ENCODE assay signal across 1 cellular context in genomic region chr12:89707992-89708792, GRCh38.
TF ChIP-seq lines count a peak whose summit lies in the region.

No MANE protein-coding gene starts in this region.

TF ChIP-seq in K562, 482 proteins besides CTCF, POLR2A, EP300 and RAD21 (continued from another document and continues in another):
- TF ChIP-seq, protein P1, sequence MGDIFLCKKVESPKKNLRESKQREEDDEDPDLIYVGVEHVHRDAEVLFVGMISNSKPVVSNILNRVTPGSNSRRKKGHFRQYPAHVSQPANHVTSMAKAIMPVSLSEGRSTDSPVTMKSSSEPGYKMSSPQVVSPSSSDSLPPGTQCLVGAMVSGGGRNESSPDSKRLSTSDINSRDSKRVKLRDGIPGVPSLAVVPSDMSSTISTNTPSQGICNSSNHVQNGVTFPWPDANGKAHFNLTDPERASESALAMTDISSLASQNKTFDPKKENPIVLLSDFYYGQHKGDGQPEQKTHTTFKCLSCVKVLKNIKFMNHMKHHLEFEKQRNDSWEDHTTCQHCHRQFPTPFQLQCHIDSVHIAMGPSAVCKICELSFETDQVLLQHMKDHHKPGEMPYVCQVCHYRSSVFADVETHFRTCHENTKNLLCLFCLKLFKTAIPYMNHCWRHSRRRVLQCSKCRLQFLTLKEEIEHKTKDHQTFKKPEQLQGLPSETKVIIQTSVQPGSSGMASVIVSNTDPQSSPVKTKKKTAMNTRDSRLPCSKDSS (IDR thresholded peaks at IDR 0.05; ENCODE audit: low read depth, partially characterized antibody), result no peak
- peak; percentile 31 for TF ChIP-seq FUS (optimal IDR thresholded peaks at IDR 0.05; ENCODE audit: low read depth, low read length)
- no peak for TF ChIP-seq DNMT1 (IDR thresholded peaks at IDR 0.05)
- TF ChIP-seq HMGN3 (IDR thresholded peaks at IDR 0.05; ENCODE audit: borderline replicate concordance, extremely low read depth, insufficient read length, low read depth, low read length), result peak; percentile 17
- TF ChIP-seq NCOA2 (IDR thresholded peaks at IDR 0.05; ENCODE audit: partially characterized antibody in 2 of 2), result no peak
- TF ChIP-seq, protein P2, sequence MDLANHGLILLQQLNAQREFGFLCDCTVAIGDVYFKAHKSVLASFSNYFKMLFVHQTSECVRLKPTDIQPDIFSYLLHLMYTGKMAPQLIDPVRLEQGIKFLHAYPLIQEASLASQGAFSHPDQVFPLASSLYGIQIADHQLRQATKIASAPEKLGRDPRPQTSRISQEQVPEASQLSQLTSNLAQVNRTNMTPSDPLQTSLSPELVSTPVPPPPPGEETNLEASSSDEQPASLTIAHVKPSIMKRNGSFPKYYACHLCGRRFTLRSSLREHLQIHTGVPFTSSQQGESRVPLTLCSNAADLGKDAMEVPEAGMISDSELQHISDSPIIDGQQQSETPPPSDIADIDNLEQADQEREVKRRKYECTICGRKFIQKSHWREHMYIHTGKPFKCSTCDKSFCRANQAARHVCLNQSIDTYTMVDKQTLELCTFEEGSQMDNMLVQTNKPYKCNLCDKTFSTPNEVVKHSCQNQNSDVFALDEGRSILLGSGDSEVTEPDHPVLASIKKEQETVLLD (IDR thresholded peaks at IDR 0.05), result no peak
- TF ChIP-seq NR0B1 (IDR thresholded peaks at IDR 0.05; ENCODE audit: partially characterized antibody), result no peak
- no peak for TF ChIP-seq PHB2 (IDR thresholded peaks at IDR 0.05; ENCODE audit: low read depth)
- TF ChIP-seq ZBTB40 (IDR thresholded peaks at IDR 0.05), result no peak
- peak; percentile 29; the same call in 1 of the 2 replicates for TF ChIP-seq ZBTB40 (CRISPR knock-in tag; IDR thresholded peaks at IDR 0.05)
- TF ChIP-seq L3MBTL2 (IDR thresholded peaks at IDR 0.05), result 0 out of 2 replicates have a peak, but pooled peaks have one; percentile 24
- TF ChIP-seq FOS (IDR thresholded peaks at IDR 0.05; ENCODE audit: extremely low read depth, insufficient read length), result no peak
- TF ChIP-seq TGIF2 (CRISPR knock-in tag; IDR thresholded peaks at IDR 0.05), result 0 out of 2 replicates have a peak, but pooled peaks have one; percentile 26
- peak; percentile 65; the same call in 1 of the 2 replicates for TF ChIP-seq KAT7 (CRISPR knock-in tag; IDR thresholded peaks at IDR 0.05; ENCODE audit: borderline replicate concordance)
- peak; percentile 54 to 78 for TF ChIP-seq E2F6 (IDR thresholded peaks at IDR 0.05; ENCODE audit: borderline replicate concordance in 1 of 2, extremely low read depth in 1 of 2, insufficient read depth in 1 of 2, insufficient read length in 1 of 2, low read depth in 1 of 2, low read length in 1 of 2, poor library complexity in 1 of 2, severe bottlenecking in 1 of 2)
- peak; percentile 36 for TF ChIP-seq POLR2B (IDR thresholded peaks at IDR 0.05; ENCODE audit: low read depth, partially characterized antibody)
- TF ChIP-seq SP1 (CRISPR knock-in tag; IDR thresholded peaks at IDR 0.05), result no peak; the same call in none of the 2 replicates
- TF ChIP-seq TAL1 (IDR thresholded peaks at IDR 0.05), result no peak
- no peak for TF ChIP-seq SETDB1 (IDR thresholded peaks at IDR 0.05; ENCODE audit: low read length)
- TF ChIP-seq, protein P3, sequence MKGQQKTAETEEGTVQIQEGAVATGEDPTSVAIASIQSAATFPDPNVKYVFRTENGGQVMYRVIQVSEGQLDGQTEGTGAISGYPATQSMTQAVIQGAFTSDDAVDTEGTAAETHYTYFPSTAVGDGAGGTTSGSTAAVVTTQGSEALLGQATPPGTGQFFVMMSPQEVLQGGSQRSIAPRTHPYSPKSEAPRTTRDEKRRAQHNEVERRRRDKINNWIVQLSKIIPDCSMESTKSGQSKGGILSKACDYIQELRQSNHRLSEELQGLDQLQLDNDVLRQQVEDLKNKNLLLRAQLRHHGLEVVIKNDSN (CRISPR knock-in tag; IDR thresholded peaks at IDR 0.05), result no peak
- TF ChIP-seq KDM2B (CRISPR knock-in tag; IDR thresholded peaks at IDR 0.05), result no peak
- 0 out of 2 replicates have a peak, but pooled peaks have one; percentile 11 for TF ChIP-seq ZNF282 (CRISPR knock-in tag; IDR thresholded peaks at IDR 0.05)
- TF ChIP-seq ZNF75A (CRISPR knock-in tag; IDR thresholded peaks at IDR 0.05), result no peak
- TF ChIP-seq RBBP5 (IDR thresholded peaks at IDR 0.05; ENCODE audit: borderline replicate concordance, insufficient read depth, low read length, poor library complexity, severe bottlenecking), result peak; percentile 29
- TF ChIP-seq XRCC4 (IDR thresholded peaks at IDR 0.05; ENCODE audit: extremely low read depth, insufficient read depth, insufficient read length), result no peak
- TF ChIP-seq ZC3H4 (CRISPR knock-in tag; IDR thresholded peaks at IDR 0.05; ENCODE audit: borderline replicate concordance), result peak; percentile 53; the same call in 1 of the 2 replicates
- TF ChIP-seq SIN3A (IDR thresholded peaks at IDR 0.05; ENCODE audit: borderline replicate concordance in 2 of 2, control insufficient read depth in 1 of 2, low read depth in 2 of 2, low read length in 2 of 2), result 0 out of 4 replicates have a peak, but pooled peaks of 1 of the 2 experiments have one; percentile 6
- 0 out of 2 replicates have a peak, but pooled peaks have one; percentile 54 for TF ChIP-seq NR4A1 (CRISPR knock-in tag; IDR thresholded peaks at IDR 0.05)
- no peak for TF ChIP-seq NR4A1 (tag; IDR thresholded peaks at IDR 0.05)
- peak; percentile 59; the same call in 1 of the 2 replicates for TF ChIP-seq HMGXB4 (CRISPR knock-in tag; IDR thresholded peaks at IDR 0.05)
- TF ChIP-seq NFYB (IDR thresholded peaks at IDR 0.05; ENCODE audit: extremely low read depth, insufficient read length), result no peak
- TF ChIP-seq ZNF274 (IDR thresholded peaks at IDR 0.05; ENCODE audit: borderline replicate concordance, low read depth, low read length), result no peak
- TF ChIP-seq BCL6 (CRISPR knock-in tag; IDR thresholded peaks at IDR 0.05), result no peak
- TF ChIP-seq, protein P4, sequence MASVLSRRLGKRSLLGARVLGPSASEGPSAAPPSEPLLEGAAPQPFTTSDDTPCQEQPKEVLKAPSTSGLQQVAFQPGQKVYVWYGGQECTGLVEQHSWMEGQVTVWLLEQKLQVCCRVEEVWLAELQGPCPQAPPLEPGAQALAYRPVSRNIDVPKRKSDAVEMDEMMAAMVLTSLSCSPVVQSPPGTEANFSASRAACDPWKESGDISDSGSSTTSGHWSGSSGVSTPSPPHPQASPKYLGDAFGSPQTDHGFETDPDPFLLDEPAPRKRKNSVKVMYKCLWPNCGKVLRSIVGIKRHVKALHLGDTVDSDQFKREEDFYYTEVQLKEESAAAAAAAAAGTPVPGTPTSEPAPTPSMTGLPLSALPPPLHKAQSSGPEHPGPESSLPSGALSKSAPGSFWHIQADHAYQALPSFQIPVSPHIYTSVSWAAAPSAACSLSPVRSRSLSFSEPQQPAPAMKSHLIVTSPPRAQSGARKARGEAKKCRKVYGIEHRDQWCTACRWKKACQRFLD (CRISPR knock-in tag; IDR thresholded peaks at IDR 0.05), result no peak
- TF ChIP-seq FOXK1 (CRISPR knock-in tag; IDR thresholded peaks at IDR 0.05; ENCODE audit: borderline replicate concordance), result no peak
- no peak for TF ChIP-seq PBX2 (CRISPR knock-in tag; IDR thresholded peaks at IDR 0.05; ENCODE audit: low read depth)
- TF ChIP-seq PBX2 (tag; conservative IDR thresholded peaks at IDR 0.05; ENCODE audit: low read depth), result no peak
- no peak for TF ChIP-seq FOXJ3 (CRISPR knock-in tag; IDR thresholded peaks at IDR 0.05)
- no peak for TF ChIP-seq TRIM24 (IDR thresholded peaks at IDR 0.05)
